Comparison of ENCODE assay signal across 1 cellular context in the genomic region with DNA sequence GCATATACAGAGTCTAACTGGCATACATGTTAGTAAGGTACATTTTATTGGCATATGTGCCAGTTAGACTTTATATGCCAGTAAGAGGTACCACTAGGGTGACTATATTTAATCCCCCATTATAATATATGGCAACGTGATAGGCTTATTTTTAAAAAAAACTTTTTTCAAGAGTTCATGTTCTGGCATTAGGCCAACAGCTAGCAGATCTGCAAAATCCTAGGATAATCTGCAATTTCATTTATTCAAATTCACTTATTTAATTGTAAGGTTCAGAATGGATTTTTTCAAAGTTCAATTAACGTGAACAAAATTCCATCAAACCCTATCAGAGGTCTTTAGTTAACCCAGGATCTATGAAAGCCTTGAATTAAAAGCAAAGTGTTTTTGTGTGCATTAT.
TF ChIP-seq lines count a peak whose summit lies in the region.

No MANE protein-coding gene starts in this region.

TF ChIP-seq in K562, 482 proteins besides CTCF, POLR2A, EP300 and RAD21:
- TF ChIP-seq ZNF75A (CRISPR knock-in tag; IDR thresholded peaks at IDR 0.05) (no peak), NFIC (IDR thresholded peaks at IDR 0.05) (peak; percentile 78), NFIX (CRISPR knock-in tag; IDR thresholded peaks at IDR 0.05; ENCODE audit: low read depth) (peak; percentile 54; the same call in 1 of the 2 replicates), FUS (optimal IDR thresholded peaks at IDR 0.05; ENCODE audit: low read depth, low read length) (no peak)
- TF ChIP-seq, protein P1, sequence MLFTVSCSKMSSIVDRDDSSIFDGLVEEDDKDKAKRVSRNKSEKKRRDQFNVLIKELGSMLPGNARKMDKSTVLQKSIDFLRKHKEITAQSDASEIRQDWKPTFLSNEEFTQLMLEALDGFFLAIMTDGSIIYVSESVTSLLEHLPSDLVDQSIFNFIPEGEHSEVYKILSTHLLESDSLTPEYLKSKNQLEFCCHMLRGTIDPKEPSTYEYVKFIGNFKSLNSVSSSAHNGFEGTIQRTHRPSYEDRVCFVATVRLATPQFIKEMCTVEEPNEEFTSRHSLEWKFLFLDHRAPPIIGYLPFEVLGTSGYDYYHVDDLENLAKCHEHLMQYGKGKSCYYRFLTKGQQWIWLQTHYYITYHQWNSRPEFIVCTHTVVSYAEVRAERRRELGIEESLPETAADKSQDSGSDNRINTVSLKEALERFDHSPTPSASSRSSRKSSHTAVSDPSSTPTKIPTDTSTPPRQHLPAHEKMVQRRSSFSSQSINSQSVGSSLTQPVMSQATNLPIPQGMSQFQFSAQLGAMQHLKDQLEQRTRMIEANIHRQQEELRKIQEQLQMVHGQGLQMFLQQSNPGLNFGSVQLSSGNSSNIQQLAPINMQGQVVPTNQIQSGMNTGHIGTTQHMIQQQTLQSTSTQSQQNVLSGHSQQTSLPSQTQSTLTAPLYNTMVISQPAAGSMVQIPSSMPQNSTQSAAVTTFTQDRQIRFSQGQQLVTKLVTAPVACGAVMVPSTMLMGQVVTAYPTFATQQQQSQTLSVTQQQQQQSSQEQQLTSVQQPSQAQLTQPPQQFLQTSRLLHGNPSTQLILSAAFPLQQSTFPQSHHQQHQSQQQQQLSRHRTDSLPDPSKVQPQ (CRISPR knock-in tag; IDR thresholded peaks at IDR 0.05; ENCODE audit: borderline replicate concordance) = no peak
